ENCODE assay signal across 20 cellular contexts in genomic region chr7:106584914-106585759, GRCh38.
DNase-seq lines count a peak whose midpoint lies in the region; ATAC-seq and TF ChIP-seq lines count a peak whose summit lies in the region.
"Had no signal": no experiment of that assay in that cellular context is flagged by ENCODE, and none has a peak within 500 bp of the region (broad histone marks: within the 10 kb centered on the region; RNA-seq: fewer than 3 reads in every experiment).

No MANE protein-coding gene starts in this region.

- H3F3A ChIP-seq in GM23248 (ENCODE audit: insufficient read depth): peaks cover 23% of the 10 kb centered on the region

- TF ChIP-seq EP300 in suprapubic skin (IDR thresholded peaks at IDR 0.05): no peak

- no peaks in the 10 kb centered on the region for H3K9me3 ChIP-seq in GM23248 (ENCODE audit: low read depth)
- no peaks in the 10 kb centered on the region for H3K9me3 ChIP-seq in trophoblast cell (ENCODE audit: insufficient read depth, low read depth, low read length)
- H3K9me3 ChIP-seq in suprapubic skin: no peaks in the 10 kb centered on the region
- H3K9me3 ChIP-seq: A549, Caco-2 had no signal

- peaks cover 2% of the 10 kb centered on the region for H3K27me3 Mint-ChIP-seq in glutamatergic neuron (ENCODE audit: unreplicated experiment)
- H3K27me3 Mint-ChIP-seq: B cell had no signal

- H3K36me3 ChIP-seq in GM23248 (ENCODE audit: low read depth): no peaks in the 10 kb centered on the region
- no peaks in the 10 kb centered on the region for H3K36me3 ChIP-seq in trophoblast cell (ENCODE audit: control insufficient read depth in 1 of 2, insufficient read depth in 2 of 2, low read length in 2 of 2)
- no peaks in the 10 kb centered on the region for H3K36me3 ChIP-seq in suprapubic skin
- H3K36me3 ChIP-seq: BLaER1 treated with 17β-estradiol and CSF1 and Interleukin-3, amounts not matched to agents 10 nM and 100 nM had no signal

- H3K79me2 ChIP-seq in GM23248 (ENCODE audit: insufficient read depth) (no peaks in the 10 kb centered on the region), trophoblast cell (ENCODE audit: control insufficient read depth, insufficient read depth, low read length, poor library complexity) (no peaks in the 10 kb centered on the region)

- TF ChIP-seq POLR2A in suprapubic skin (IDR thresholded peaks at IDR 0.05): no peak

- H3K36me3 Mint-ChIP-seq in glutamatergic neuron (ENCODE audit: unreplicated experiment): peaks cover 9% of the 10 kb centered on the region
- H3K36me3 Mint-ChIP-seq: CD8-positive, alpha-beta T cell had no signal

- H2AFZ ChIP-seq in GM23248 (peak overlapping the region; percentile 34; the same call in 1 of the 2 replicates), trophoblast cell (ENCODE audit: insufficient read depth, low read length, poor library complexity) (peak overlapping the region; percentile 25)

- peak overlapping the region; percentile 91 for H3K27ac Mint-ChIP-seq in glutamatergic neuron (ENCODE audit: unreplicated experiment)
- H3K27ac Mint-ChIP-seq: B cell; CD4-positive, alpha-beta T cell; CD8-positive, alpha-beta T cell had no signal

- H4K91ac ChIP-seq in trophoblast cell (ENCODE audit: low read depth, low read length): peak overlapping the region; percentile 36

- no peak overlapping the region for H3K23ac ChIP-seq in trophoblast cell (ENCODE audit: low read length)

- H2BK5ac ChIP-seq in trophoblast cell (ENCODE audit: low read depth, low read length, poor library complexity): no peak overlapping the region

- no peaks in the 10 kb centered on the region for H4K20me1 ChIP-seq in GM23248 (ENCODE audit: insufficient read depth)
- H4K20me1 ChIP-seq: BLaER1 treated with 17β-estradiol and CSF1 and Interleukin-3, amounts not matched to agents 10 nM and 100 nM had no signal

- H3K79me1 ChIP-seq in trophoblast cell (ENCODE audit: low read length): peaks cover 17% of the 10 kb centered on the region

- no peak for DNase-seq in GM23248
- peak; percentile 10 for DNase-seq in OCI-M1 (lab: John Stamatoyannopoulos, UW)
- DNase-seq in glutamatergic neuron: no peak
- DNase-seq in trophoblast cell: peak in 1 of 2 donors; percentile 74
- no peak for DNase-seq in suprapubic skin (ENCODE audit: low spot score in 2 of 2)
- DNase-seq in NCI-H1105 treated with DMSO at 0.1 percent for 48 hours (lab: John Stamatoyannopoulos, UW): no peak
- DNase-seq in activated T-cell treated with anti-CD3 and anti-CD28 coated beads, Interleukin-2, amount 50 U/mL, for 48 hours: no peak
- DNase-seq: AML-193; Caco-2; Calu3; CD4-positive, alpha-beta T cell; CD8-positive, alpha-beta T cell; DMS79 treated with DMSO at 0.1 percent for 48 hours; GF-D8 had no signal

- H3K4me2 ChIP-seq in GM23248 (ENCODE audit: unreplicated experiment): no peak overlapping the region
- H3K4me2 ChIP-seq in trophoblast cell (ENCODE audit: low read length): no peak overlapping the region
- H3K4me2 ChIP-seq: A549; BLaER1 treated with 17β-estradiol and CSF1 and Interleukin-3, amounts not matched to agents 10 nM and 100 nM had no signal

- H3K4me3 Mint-ChIP-seq in glutamatergic neuron (ENCODE audit: unreplicated experiment): peak overlapping the region; percentile 63
- H3K4me3 Mint-ChIP-seq: B cell; CD4-positive, alpha-beta T cell; CD8-positive, alpha-beta T cell had no signal

- H3K27ac ChIP-seq in GM23248 (no peak overlapping the region), trophoblast cell (ENCODE audit: low read depth, low read length) (peak overlapping the region; percentile 58), suprapubic skin (no peak overlapping the region)
- H3K27ac ChIP-seq: 22Rv1; A549; BLaER1 treated with 17β-estradiol and CSF1 and Interleukin-3, amounts not matched to agents 10 nM and 100 nM; C4-2B had no signal

- peak overlapping the region; percentile 27 for H2BK12ac ChIP-seq in trophoblast cell (ENCODE audit: low read length)

- H3K9me3 Mint-ChIP-seq in glutamatergic neuron (ENCODE audit: unreplicated experiment): peaks cover 5% of the 10 kb centered on the region
- H3K9me3 Mint-ChIP-seq: CD4-positive, alpha-beta T cell; CD8-positive, alpha-beta T cell had no signal

- H3K4me1 ChIP-seq in GM23248 (ENCODE audit: insufficient read depth): peaks cover 6% of the 10 kb centered on the region; the same call in 1 of the 2 replicates
- peaks cover 23% of the 10 kb centered on the region in 2 experiments for H3K4me1 ChIP-seq in trophoblast cell (ENCODE audit: control insufficient read depth in 1 of 2, insufficient read depth in 2 of 2, low read length in 2 of 2)
- no peaks in the 10 kb centered on the region for H3K4me1 ChIP-seq in suprapubic skin
- H3K4me1 ChIP-seq: A549, Caco-2 had no signal

- no peaks in the 10 kb centered on the region for H3K27me3 ChIP-seq in GM23248 (replicated peaks; ENCODE audit: insufficient read depth)
- H3K27me3 ChIP-seq in trophoblast cell (ENCODE audit: insufficient read depth, low read length): no peaks in the 10 kb centered on the region
- H3K27me3 ChIP-seq in suprapubic skin: no peaks in the 10 kb centered on the region
- H3K27me3 ChIP-seq: BLaER1 treated with 17β-estradiol and CSF1 and Interleukin-3, amounts not matched to agents 10 nM and 100 nM had no signal

- TF ChIP-seq CTCF in glutamatergic neuron (IDR thresholded peaks at IDR 0.05; ENCODE audit: partially characterized antibody, unreplicated experiment) (no peak), suprapubic skin (IDR thresholded peaks at IDR 0.05) (no peak)

- peaks cover 42% of the 10 kb centered on the region for H3K4me1 Mint-ChIP-seq in glutamatergic neuron (ENCODE audit: low read depth, unreplicated experiment)
- H3K4me1 Mint-ChIP-seq: B cell had no signal

- H3K4me3 ChIP-seq in GM23248 (no peak overlapping the region), trophoblast cell (ENCODE audit: low read depth, low read length) (no peak overlapping the region), suprapubic skin (no peak overlapping the region)
- H3K4me3 ChIP-seq: A549; BLaER1 treated with 17β-estradiol and CSF1 and Interleukin-3, amounts not matched to agents 10 nM and 100 nM had no signal

- no peak overlapping the region for H2AK5ac ChIP-seq in trophoblast cell (ENCODE audit: low read length)

- no peaks in the 10 kb centered on the region for H3K9me2 ChIP-seq in GM23248 (ENCODE audit: insufficient read depth)

- H3K9ac ChIP-seq in GM23248 (no peak overlapping the region), trophoblast cell (ENCODE audit: low read length) (no peak overlapping the region)
- H3K9ac ChIP-seq: BLaER1 treated with 17β-estradiol and CSF1 and Interleukin-3, amounts not matched to agents 10 nM and 100 nM had no signal

- H3K4ac ChIP-seq in trophoblast cell (ENCODE audit: low read depth, low read length): no peak overlapping the region

- H2BK120ac ChIP-seq in trophoblast cell (ENCODE audit: insufficient read depth, low read length, poor library complexity): peak overlapping the region; percentile 85

- in situ Hi-C loops in GM23248 (cut with MboI): no loop called here

- H3K14ac ChIP-seq in trophoblast cell (ENCODE audit: low read length): no peak overlapping the region

- no peak overlapping the region for H3K18ac ChIP-seq in trophoblast cell (ENCODE audit: low read length)

- WGBS in GM23248 (ENCODE audit: low coverage in 1 of 2, low lambda C conversion rate in 2 of 2, missing lambda C conversion rate in 2 of 2), 2 experiments: 81 to 82% methylated on average over 7 of the region's 7 CpGs
- no CpG with 5 or more reads among the region's 7 CpGs for WGBS in trophoblast cell (ENCODE audit: extremely low coverage, insufficient coverage, insufficient read length)
- 83% methylated on average over 7 of the region's 7 CpGs for WGBS in suprapubic skin

- H4K8ac ChIP-seq in trophoblast cell (ENCODE audit: low read depth, low read length): no peak overlapping the region

- H4K12ac ChIP-seq in trophoblast cell (ENCODE audit: low read depth, low read length): no peak overlapping the region

- no peak for ATAC-seq in HG03045 (IDR thresholded peaks at IDR 0.05; ENCODE audit: unreplicated experiment)
- ATAC-seq: A549; CD8-positive, alpha-beta T cell had no signal
